ENCODE assay signal across 34 cellular contexts in genomic region chr3:46484388-46484787, GRCh38. TPM values are rescaled to one million over a fixed set of nuclear protein-coding genes. Genes with fewer than 3 reads are reported as not detected.
"Had no signal": no experiment of that assay in that cellular context is flagged by ENCODE, and none has a peak within 500 bp of the region (broad histone marks: within the 10 kb centered on the region; RNA-seq: fewer than 3 reads in every experiment).

No MANE protein-coding gene starts in this region.

- DNase-seq: activated CD4-positive, alpha-beta T cell treated with anti-CD3 and anti-CD28 coated beads for 4 hours; activated CD4-positive, alpha-beta T cell treated with anti-CD3 and anti-CD28 coated beads, Interleukin-2, amount 50 U/mL, for 48 hours; activated CD8-positive, alpha-beta memory T cell treated with anti-CD3 and anti-CD28 coated beads, Interleukin-2, amount 50 U/mL, for 48 hours; activated gamma-delta T cell treated with Interleukin-2 at 50 U/mL for 16 hours; activated naive CD4-positive, alpha-beta T cell treated with anti-CD3 and anti-CD28 coated beads, Interleukin-2, amount 50 U/mL, for 16 hours; activated T-cell treated with anti-CD3 and anti-CD28 coated beads, Interleukin-2, amount 50 U/mL, for 24 hours; amniotic stem cell; foreskin fibroblast; kidney glomerular epithelial cell; lower lobe of right lung; mesenchymal stem cell; naive thymus-derived CD4-positive, alpha-beta T cell; nucleus accumbens; stimulated activated CD4-positive, alpha-beta T cell treated with anti-CD3 and anti-CD28 coated beads, Interleukin-4, amount 100 ng/mL, for 24 hours; stimulated activated naive CD8-positive, alpha-beta T cell treated with anti-CD3 and anti-CD28 coated beads, Interleukin-15, amount 100 ng/mL, for 72 hours; T-helper 9 cell; tibial artery had no signal

- H3K27ac ChIP-seq: heart left ventricle, left lung, lower lobe of right lung, right lobe of liver, tibial artery, VCaP had no signal

- H3K4me1 Mint-ChIP-seq: activated T-helper 17 cell treated with anti-CD3 and anti-CD28 coated beads, Interleukin-2, amount 50 U/mL, for 72 hours had no signal

- H3K9me3 Mint-ChIP-seq: activated T-cell treated with anti-CD3 and anti-CD28 coated beads, Interleukin-2, amount 50 U/mL, for 24 hours; activated T-helper 17 cell treated with anti-CD3 and anti-CD28 coated beads, Interleukin-2, amount 50 U/mL, for 72 hours; dendritic cell treated with granulocyte-macrophage colony-stimulating factor and Interleukin-4, amounts not matched to agents 40 ng/mL and 50 ng/mL, for 4 days; endodermal cell; naive thymus-derived CD4-positive, alpha-beta T cell; stimulated activated effector memory CD8-positive, alpha-beta T cell treated with anti-CD3 and anti-CD28 coated beads, Interleukin-12 subunit alpha, Interleukin-12 subunit beta, amount 100 ng/mL, for 72 hours; stimulated activated naive CD8-positive, alpha-beta T cell treated with anti-CD3 and anti-CD28 coated beads, Interleukin-15, amount 100 ng/mL, for 72 hours; T-helper 1 cell treated with Interleukin-12 subunit alpha and Interleukin-12 subunit beta and Interleukin-4 antibody, amounts not matched to agents 30 μg/mL and 1 μg/mL, for 36 hours had no signal

- H3K27me3 ChIP-seq: heart left ventricle, left lung, right lobe of liver had no signal

- ATAC-seq: activated T-helper 17 cell treated with anti-CD3 and anti-CD28 coated beads, Interleukin-2, amount 50 U/mL, for 72 hours; esophagus mucosa; naive thymus-derived CD4-positive, alpha-beta T cell; right lobe of liver; stimulated activated effector memory CD8-positive, alpha-beta T cell treated with anti-CD3 and anti-CD28 coated beads, Interleukin-12 subunit alpha, Interleukin-12 subunit beta, amount 100 ng/mL, for 72 hours; stimulated activated naive CD8-positive, alpha-beta T cell treated with anti-CD3 and anti-CD28 coated beads, Interleukin-15, amount 100 ng/mL, for 72 hours had no signal

- H3K36me3 ChIP-seq: heart left ventricle, left lung, lower lobe of right lung, right lobe of liver, tibial artery had no signal

- H3K9me3 ChIP-seq: heart left ventricle, left lung, lower lobe of right lung, mucosa of descending colon, right lobe of liver, tibial artery had no signal

- FAIRE-seq: astrocyte, TTC549 had no signal

- H3K36me3 Mint-ChIP-seq: naive thymus-derived CD4-positive, alpha-beta T cell; stimulated activated effector memory CD8-positive, alpha-beta T cell treated with anti-CD3 and anti-CD28 coated beads, Interleukin-12 subunit alpha, Interleukin-12 subunit beta, amount 100 ng/mL, for 72 hours had no signal

- H3K4me3 ChIP-seq: heart left ventricle, left lung, lower lobe of right lung, mucosa of descending colon, right lobe of liver, tibial artery had no signal

- H3K27ac Mint-ChIP-seq: activated T-cell treated with anti-CD3 and anti-CD28 coated beads, Interleukin-2, amount 50 U/mL, for 24 hours; activated T-helper 17 cell treated with anti-CD3 and anti-CD28 coated beads, Interleukin-2, amount 50 U/mL, for 72 hours; dendritic cell treated with granulocyte-macrophage colony-stimulating factor and Interleukin-4, amounts not matched to agents 40 ng/mL and 50 ng/mL, for 4 days; endodermal cell; naive thymus-derived CD4-positive, alpha-beta T cell; stimulated activated effector memory CD8-positive, alpha-beta T cell treated with anti-CD3 and anti-CD28 coated beads, Interleukin-12 subunit alpha, Interleukin-12 subunit beta, amount 100 ng/mL, for 72 hours; T-helper 1 cell treated with Interleukin-12 subunit alpha and Interleukin-12 subunit beta and Interleukin-4 antibody, amounts not matched to agents 30 μg/mL and 1 μg/mL, for 36 hours had no signal

- H3K4me3 Mint-ChIP-seq: activated T-cell treated with anti-CD3 and anti-CD28 coated beads, Interleukin-2, amount 50 U/mL, for 24 hours; activated T-helper 17 cell treated with anti-CD3 and anti-CD28 coated beads, Interleukin-2, amount 50 U/mL, for 72 hours; dendritic cell treated with granulocyte-macrophage colony-stimulating factor and Interleukin-4, amounts not matched to agents 40 ng/mL and 50 ng/mL, for 4 days; endodermal cell; naive thymus-derived CD4-positive, alpha-beta T cell; stimulated activated effector memory CD8-positive, alpha-beta T cell treated with anti-CD3 and anti-CD28 coated beads, Interleukin-12 subunit alpha, Interleukin-12 subunit beta, amount 100 ng/mL, for 72 hours; stimulated activated naive CD8-positive, alpha-beta T cell treated with anti-CD3 and anti-CD28 coated beads, Interleukin-15, amount 100 ng/mL, for 72 hours; T-helper 1 cell treated with Interleukin-12 subunit alpha and Interleukin-12 subunit beta and Interleukin-4 antibody, amounts not matched to agents 30 μg/mL and 1 μg/mL, for 36 hours had no signal

RNA-seq across cellular contexts. Expression of gene RTP3, which starts 13.4 kb away (rescaled TPM):
- total RNA-seq: activated CD8-positive, alpha-beta memory T cell treated with anti-CD3 and anti-CD28 coated beads for 36 hours; activated T-helper 17 cell treated with anti-CD3 and anti-CD28 coated beads, Interleukin-2, amount 50 U/mL, for 72 hours; astrocyte; chondrocyte; endodermal cell; esophagus mucosa; heart left ventricle; left lung; lower lobe of right lung; mucosa of descending colon; naive thymus-derived CD4-positive, alpha-beta T cell; ureter had no signal
- polyA plus RNA-seq: heart left ventricle; naive thymus-derived CD4-positive, alpha-beta T cell; neural cell had no signal

RNA-seq across cellular contexts. Expression of gene LTF, which starts 19.7 kb away (rescaled TPM):
- total RNA-seq: activated CD8-positive, alpha-beta memory T cell treated with anti-CD3 and anti-CD28 coated beads for 36 hours; activated T-helper 17 cell treated with anti-CD3 and anti-CD28 coated beads, Interleukin-2, amount 50 U/mL, for 72 hours; astrocyte; chondrocyte had no signal
- polyA plus RNA-seq: naive thymus-derived CD4-positive, alpha-beta T cell; neural cell had no signal
